ENCODE assay signal across 20 cellular contexts in the genomic region with DNA sequence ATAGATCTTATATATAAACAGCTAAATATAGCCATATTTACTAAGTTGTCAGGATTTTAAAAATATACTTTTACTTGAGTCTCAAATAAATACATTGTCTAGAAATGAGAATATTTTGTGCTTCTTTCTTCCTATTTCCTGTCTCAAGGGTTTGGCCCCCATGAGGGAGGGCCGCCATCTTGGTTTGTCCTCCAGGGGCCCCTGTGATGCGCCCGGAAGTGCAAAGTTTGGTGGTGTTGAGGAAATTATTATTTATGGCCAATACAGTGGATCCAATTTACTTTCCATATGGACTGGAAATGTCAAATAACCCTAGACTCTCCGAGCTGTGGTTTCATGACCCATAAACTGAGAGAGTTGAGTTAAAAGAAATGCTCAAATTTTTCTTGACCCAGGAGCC.
"Had no signal": no experiment of that assay in that cellular context is flagged by ENCODE, and none has a peak within 500 bp of the region (broad histone marks: within the 10 kb centered on the region; RNA-seq: fewer than 3 reads in every experiment).

No MANE protein-coding gene starts in this region.

- H3K36me3 Mint-ChIP-seq: activated CD4-positive, alpha-beta memory T cell treated with anti-CD3 and anti-CD28 coated beads for 36 hours; naive thymus-derived CD8-positive, alpha-beta T cell; stimulated activated memory B cell treated with anti-CD40 and anti-IgM and Interleukin-4, amounts not matched to agents 10 μg/mL and 1 μg/mL and 100 μg/mL, for 72 hours had no signal

- H3K27ac Mint-ChIP-seq: activated B cell treated with CpG ODN at 0.5 μM for 24 hours; activated CD4-positive, alpha-beta memory T cell treated with anti-CD3 and anti-CD28 coated beads for 36 hours; activated CD4-positive, alpha-beta T cell treated with anti-CD3 and anti-CD28 coated beads for 36 hours; activated T-cell treated with anti-CD3 and anti-CD28 coated beads, Interleukin-2, amount 50 U/mL, for 72 hours; stimulated activated memory B cell treated with anti-CD40 and anti-IgM and Interleukin-4, amounts not matched to agents 10 μg/mL and 1 μg/mL and 100 μg/mL, for 72 hours; T-helper 17 cell had no signal

- FAIRE-seq: kidney, small intestine had no signal

- H3K36me3 ChIP-seq: heart right ventricle, ovary, prostate gland, upper lobe of left lung had no signal

- H3K27ac ChIP-seq: body of pancreas, ovary, prostate gland had no signal

- H3K4me3 Mint-ChIP-seq: activated B cell treated with CpG ODN at 0.5 μM for 24 hours; activated CD4-positive, alpha-beta memory T cell treated with anti-CD3 and anti-CD28 coated beads for 36 hours; activated CD4-positive, alpha-beta T cell treated with anti-CD3 and anti-CD28 coated beads for 36 hours; activated T-cell treated with anti-CD3 and anti-CD28 coated beads, Interleukin-2, amount 50 U/mL, for 72 hours; naive thymus-derived CD8-positive, alpha-beta T cell; stimulated activated memory B cell treated with anti-CD40 and anti-IgM and Interleukin-4, amounts not matched to agents 10 μg/mL and 1 μg/mL and 100 μg/mL, for 72 hours; T-helper 17 cell had no signal

- H3K4me1 Mint-ChIP-seq: activated B cell treated with CpG ODN at 0.5 μM for 24 hours; naive thymus-derived CD8-positive, alpha-beta T cell; stimulated activated memory B cell treated with anti-CD40 and anti-IgM and Interleukin-4, amounts not matched to agents 10 μg/mL and 1 μg/mL and 100 μg/mL, for 72 hours; T-helper 17 cell had no signal

- DNase-seq: activated B cell treated with CpG ODN at 0.5 μM for 24 hours; activated CD4-positive, alpha-beta T cell treated with anti-CD3 and anti-CD28 coated beads for 36 hours; activated effector memory CD4-positive, alpha-beta T cell treated with anti-CD3 and anti-CD28 coated beads, Interleukin-2, amount 50 U/mL, for 16 hours; activated naive CD4-positive, alpha-beta T cell treated with anti-CD3 and anti-CD28 coated beads, Interleukin-2, amount 50 U/mL, for 16 hours; activated T-cell treated with anti-CD3 and anti-CD28 coated beads, Interleukin-2, amount 50 U/mL, for 72 hours; anterior cingulate cortex; caudate nucleus; naive thymus-derived CD8-positive, alpha-beta T cell; small intestine; T-helper 17 cell had no signal

- H3K9me3 Mint-ChIP-seq: activated CD4-positive, alpha-beta memory T cell treated with anti-CD3 and anti-CD28 coated beads for 36 hours; activated T-cell treated with anti-CD3 and anti-CD28 coated beads, Interleukin-2, amount 50 U/mL, for 72 hours had no signal

- H3K9me3 ChIP-seq: body of pancreas, ovary, prostate gland, upper lobe of left lung had no signal

- H3K27me3 ChIP-seq: body of pancreas, dorsolateral prefrontal cortex, heart right ventricle, ovary, upper lobe of left lung had no signal

- H3K4me3 ChIP-seq: body of pancreas, dorsolateral prefrontal cortex, heart right ventricle, lung, ovary, prostate gland, upper lobe of left lung had no signal

- H3K4me1 ChIP-seq: prostate gland had no signal
